1 cellular context compared by ENCODE assay signal in the genomic region with DNA sequence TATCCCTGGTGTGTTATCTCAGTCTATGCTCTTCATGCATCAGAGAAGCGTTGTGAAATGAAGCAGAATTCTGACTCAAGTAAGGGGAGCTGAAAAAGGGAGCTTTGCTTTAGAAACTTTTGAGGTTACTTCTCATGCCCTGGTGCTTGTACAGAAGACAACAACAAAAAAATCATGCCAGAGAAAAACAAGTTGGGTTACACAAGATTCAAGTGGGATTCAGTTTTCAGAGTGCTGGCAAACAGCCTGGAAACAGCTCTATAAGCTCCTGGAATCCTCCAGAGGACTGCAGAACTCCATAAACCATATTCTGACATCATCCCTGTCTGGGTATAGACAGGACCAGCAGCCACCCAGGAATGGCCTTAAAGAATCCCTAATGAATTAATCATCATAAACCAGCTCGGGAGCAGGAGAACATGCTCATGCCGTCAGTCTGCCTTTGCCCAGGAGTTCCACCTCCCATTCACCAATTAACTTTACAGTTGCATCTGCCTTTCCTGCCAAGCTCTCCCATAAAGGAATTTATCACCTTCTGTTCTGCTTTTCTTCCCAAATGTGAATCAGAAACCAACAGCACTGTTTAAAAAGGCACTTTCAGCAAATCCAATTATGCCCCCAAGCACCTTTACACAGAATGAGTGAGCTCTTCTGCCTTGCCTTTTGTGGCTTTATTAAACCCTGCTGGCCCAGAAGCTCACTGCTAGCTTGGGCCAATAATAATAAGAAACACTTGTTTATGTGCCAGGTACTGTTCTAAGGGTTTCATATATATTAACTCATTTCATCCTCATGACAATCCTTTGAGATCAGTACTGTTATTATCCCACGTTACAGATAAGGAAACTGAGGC.
TF ChIP-seq lines count a peak whose summit lies in the region.

No MANE protein-coding gene starts in this region.

TF ChIP-seq in HEK293, 187 proteins besides CTCF, POLR2A, EP300 and RAD21 (continued from another document and continues in another):
- TF ChIP-seq, protein P1, sequence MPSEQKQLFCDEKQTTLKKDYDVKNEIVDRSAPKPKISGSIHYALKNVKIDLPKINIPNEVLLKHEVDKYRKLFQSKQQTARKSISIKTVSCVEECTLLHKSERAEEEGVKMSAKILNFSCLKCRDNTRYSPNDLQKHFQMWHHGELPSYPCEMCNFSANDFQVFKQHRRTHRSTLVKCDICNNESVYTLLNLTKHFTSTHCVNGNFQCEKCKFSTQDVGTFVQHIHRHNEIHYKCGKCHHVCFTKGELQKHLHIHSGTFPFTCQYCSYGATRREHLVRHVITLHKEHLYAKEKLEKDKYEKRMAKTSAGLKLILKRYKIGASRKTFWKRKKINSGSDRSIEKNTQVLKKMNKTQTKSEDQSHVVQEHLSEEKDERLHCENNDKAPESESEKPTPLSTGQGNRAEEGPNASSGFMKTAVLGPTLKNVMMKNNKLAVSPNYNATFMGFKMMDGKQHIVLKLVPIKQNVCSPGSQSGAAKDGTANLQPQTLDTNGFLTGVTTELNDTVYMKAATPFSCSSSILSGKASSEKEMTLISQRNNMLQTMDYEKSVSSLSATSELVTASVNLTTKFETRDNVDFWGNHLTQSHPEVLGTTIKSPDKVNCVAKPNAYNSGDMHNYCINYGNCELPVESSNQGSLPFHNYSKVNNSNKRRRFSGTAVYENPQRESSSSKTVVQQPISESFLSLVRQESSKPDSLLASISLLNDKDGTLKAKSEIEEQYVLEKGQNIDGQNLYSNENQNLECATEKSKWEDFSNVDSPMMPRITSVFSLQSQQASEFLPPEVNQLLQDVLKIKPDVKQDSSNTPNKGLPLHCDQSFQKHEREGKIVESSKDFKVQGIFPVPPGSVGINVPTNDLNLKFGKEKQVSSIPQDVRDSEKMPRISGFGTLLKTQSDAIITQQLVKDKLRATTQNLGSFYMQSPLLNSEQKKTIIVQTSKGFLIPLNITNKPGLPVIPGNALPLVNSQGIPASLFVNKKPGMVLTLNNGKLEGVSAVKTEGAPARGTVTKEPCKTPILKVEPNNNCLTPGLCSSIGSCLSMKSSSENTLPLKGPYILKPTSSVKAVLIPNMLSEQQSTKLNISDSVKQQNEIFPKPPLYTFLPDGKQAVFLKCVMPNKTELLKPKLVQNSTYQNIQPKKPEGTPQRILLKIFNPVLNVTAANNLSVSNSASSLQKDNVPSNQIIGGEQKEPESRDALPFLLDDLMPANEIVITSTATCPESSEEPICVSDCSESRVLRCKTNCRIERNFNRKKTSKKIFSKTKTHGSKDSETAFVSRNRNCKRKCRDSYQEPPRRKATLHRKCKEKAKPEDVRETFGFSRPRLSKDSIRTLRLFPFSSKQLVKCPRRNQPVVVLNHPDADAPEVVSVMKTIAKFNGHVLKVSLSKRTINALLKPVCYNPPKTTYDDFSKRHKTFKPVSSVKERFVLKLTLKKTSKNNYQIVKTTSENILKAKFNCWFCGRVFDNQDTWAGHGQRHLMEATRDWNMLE (tag by site-specific recombination; conservative IDR thresholded peaks at IDR 0.05; ENCODE audit: low read depth): no peak
- TF ChIP-seq, protein P2, sequence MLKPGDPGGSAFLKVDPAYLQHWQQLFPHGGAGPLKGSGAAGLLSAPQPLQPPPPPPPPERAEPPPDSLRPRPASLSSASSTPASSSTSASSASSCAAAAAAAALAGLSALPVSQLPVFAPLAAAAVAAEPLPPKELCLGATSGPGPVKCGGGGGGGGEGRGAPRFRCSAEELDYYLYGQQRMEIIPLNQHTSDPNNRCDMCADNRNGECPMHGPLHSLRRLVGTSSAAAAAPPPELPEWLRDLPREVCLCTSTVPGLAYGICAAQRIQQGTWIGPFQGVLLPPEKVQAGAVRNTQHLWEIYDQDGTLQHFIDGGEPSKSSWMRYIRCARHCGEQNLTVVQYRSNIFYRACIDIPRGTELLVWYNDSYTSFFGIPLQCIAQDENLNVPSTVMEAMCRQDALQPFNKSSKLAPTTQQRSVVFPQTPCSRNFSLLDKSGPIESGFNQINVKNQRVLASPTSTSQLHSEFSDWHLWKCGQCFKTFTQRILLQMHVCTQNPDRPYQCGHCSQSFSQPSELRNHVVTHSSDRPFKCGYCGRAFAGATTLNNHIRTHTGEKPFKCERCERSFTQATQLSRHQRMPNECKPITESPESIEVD (tag by site-specific recombination; IDR thresholded peaks at IDR 0.05): peak; percentile 96
- TF ChIP-seq ZBTB6 (tag by site-specific recombination; IDR thresholded peaks at IDR 0.05) (peak; percentile 99), ZNF449 (tag by site-specific recombination; IDR thresholded peaks at IDR 0.05) (0 out of 2 replicates have a peak, but pooled peaks have one; percentile 15), BCL11A (tag by site-specific recombination; IDR thresholded peaks at IDR 0.05; ENCODE audit: low read depth) (peak; percentile 69), ZNF555 (tag by site-specific recombination; conservative IDR thresholded peaks at IDR 0.05) (no peak), KLF10 (tag by site-specific recombination; IDR thresholded peaks at IDR 0.05) (peak; percentile 67), ZNF341 (tag by site-specific recombination; IDR thresholded peaks at IDR 0.05; ENCODE audit: low read depth) (peak; percentile 28; the same call in 1 of the 2 replicates), ZNF24 (tag by site-specific recombination; IDR thresholded peaks at IDR 0.05) (peak; percentile 61; the same call in 1 of the 2 replicates), AEBP2 (tag by site-specific recombination; IDR thresholded peaks at IDR 0.05; ENCODE audit: borderline replicate concordance) (no peak), ZBTB44 (tag by site-specific recombination; IDR thresholded peaks at IDR 0.05) (peak; percentile 91), ZNF391 (tag by site-specific recombination; IDR thresholded peaks at IDR 0.05; ENCODE audit: borderline replicate concordance, low read depth) (peak; percentile 48; the same call in 1 of the 2 replicates), ZBTB8A (tag by site-specific recombination; IDR thresholded peaks at IDR 0.05) (peak; percentile 12; the same call in 1 of the 2 replicates), SP7 (tag by site-specific recombination; IDR thresholded peaks at IDR 0.05) (peak; percentile 69; the same call in 1 of the 2 replicates), KLF16 (tag by site-specific recombination; IDR thresholded peaks at IDR 0.05) (0 out of 2 replicates have a peak, but pooled peaks have one; percentile 21), MZF1 (tag by site-specific recombination; IDR thresholded peaks at IDR 0.05; ENCODE audit: borderline replicate concordance) (peak; percentile 97), ZNF544 (tag by site-specific recombination; IDR thresholded peaks at IDR 0.05) (no peak), ZBTB17 (tag by site-specific recombination; IDR thresholded peaks at IDR 0.05) (peak; percentile 84), KLF1 (tag by site-specific recombination; IDR thresholded peaks at IDR 0.05) (0 out of 2 replicates have a peak, but pooled peaks have one; percentile 13), ZBTB20 (tag by site-specific recombination; IDR thresholded peaks at IDR 0.05) (peak; percentile 93), REPIN1 (tag by site-specific recombination; IDR thresholded peaks at IDR 0.05; ENCODE audit: low read depth) (no peak), ZBTB21 (tag by site-specific recombination; IDR thresholded peaks at IDR 0.05) (peak; percentile 78), ZNF423 (tag by site-specific recombination; IDR thresholded peaks at IDR 0.05) (0 out of 2 replicates have a peak, but pooled peaks have one; percentile 55), WT1 (tag by site-specific recombination; IDR thresholded peaks at IDR 0.05) (peak; percentile 91), ZNF843 (tag by site-specific recombination; IDR thresholded peaks at IDR 0.05) (peak; percentile 83), ZNF629 (tag by site-specific recombination; IDR thresholded peaks at IDR 0.05) (peak; percentile 94)
- TF ChIP-seq, protein P3, sequence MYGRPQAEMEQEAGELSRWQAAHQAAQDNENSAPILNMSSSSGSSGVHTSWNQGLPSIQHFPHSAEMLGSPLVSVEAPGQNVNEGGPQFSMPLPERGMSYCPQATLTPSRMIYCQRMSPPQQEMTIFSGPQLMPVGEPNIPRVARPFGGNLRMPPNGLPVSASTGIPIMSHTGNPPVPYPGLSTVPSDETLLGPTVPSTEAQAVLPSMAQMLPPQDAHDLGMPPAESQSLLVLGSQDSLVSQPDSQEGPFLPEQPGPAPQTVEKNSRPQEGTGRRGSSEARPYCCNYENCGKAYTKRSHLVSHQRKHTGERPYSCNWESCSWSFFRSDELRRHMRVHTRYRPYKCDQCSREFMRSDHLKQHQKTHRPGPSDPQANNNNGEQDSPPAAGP (tag by site-specific recombination; IDR thresholded peaks at IDR 0.05): peak; percentile 72
- TF ChIP-seq, protein P4, sequence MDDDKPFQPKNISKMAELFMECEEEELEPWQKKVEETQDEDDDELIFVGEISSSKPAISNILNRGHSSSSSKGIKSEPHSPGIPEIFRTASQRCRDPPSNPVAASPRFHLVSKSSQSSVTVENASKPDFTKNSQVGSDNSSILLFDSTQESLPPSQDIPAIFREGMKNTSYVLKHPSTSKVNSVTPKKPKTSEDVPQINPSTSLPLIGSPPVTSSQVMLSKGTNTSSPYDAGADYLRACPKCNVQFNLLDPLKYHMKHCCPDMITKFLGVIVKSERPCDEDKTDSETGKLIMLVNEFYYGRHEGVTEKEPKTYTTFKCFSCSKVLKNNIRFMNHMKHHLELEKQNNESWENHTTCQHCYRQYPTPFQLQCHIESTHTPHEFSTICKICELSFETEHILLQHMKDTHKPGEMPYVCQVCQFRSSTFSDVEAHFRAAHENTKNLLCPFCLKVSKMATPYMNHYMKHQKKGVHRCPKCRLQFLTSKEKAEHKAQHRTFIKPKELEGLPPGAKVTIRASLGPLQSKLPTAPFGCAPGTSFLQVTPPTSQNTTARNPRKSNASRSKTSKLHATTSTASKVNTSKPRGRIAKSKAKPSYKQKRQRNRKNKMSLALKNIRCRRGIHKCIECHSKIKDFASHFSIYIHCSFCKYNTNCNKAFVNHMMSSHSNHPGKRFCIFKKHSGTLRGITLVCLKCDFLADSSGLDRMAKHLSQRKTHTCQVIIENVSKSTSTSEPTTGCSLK (tag by site-specific recombination; IDR thresholded peaks at IDR 0.05): no peak
- TF ChIP-seq, protein P5, sequence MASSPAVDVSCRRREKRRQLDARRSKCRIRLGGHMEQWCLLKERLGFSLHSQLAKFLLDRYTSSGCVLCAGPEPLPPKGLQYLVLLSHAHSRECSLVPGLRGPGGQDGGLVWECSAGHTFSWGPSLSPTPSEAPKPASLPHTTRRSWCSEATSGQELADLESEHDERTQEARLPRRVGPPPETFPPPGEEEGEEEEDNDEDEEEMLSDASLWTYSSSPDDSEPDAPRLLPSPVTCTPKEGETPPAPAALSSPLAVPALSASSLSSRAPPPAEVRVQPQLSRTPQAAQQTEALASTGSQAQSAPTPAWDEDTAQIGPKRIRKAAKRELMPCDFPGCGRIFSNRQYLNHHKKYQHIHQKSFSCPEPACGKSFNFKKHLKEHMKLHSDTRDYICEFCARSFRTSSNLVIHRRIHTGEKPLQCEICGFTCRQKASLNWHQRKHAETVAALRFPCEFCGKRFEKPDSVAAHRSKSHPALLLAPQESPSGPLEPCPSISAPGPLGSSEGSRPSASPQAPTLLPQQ (tag by site-specific recombination; IDR thresholded peaks at IDR 0.05): 0 out of 2 replicates have a peak, but pooled peaks have one; percentile 9
- TF ChIP-seq, protein P6, sequence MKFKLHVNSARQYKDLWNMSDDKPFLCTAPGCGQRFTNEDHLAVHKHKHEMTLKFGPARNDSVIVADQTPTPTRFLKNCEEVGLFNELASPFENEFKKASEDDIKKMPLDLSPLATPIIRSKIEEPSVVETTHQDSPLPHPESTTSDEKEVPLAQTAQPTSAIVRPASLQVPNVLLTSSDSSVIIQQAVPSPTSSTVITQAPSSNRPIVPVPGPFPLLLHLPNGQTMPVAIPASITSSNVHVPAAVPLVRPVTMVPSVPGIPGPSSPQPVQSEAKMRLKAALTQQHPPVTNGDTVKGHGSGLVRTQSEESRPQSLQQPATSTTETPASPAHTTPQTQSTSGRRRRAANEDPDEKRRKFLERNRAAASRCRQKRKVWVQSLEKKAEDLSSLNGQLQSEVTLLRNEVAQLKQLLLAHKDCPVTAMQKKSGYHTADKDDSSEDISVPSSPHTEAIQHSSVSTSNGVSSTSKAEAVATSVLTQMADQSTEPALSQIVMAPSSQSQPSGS (tag by site-specific recombination; IDR thresholded peaks at IDR 0.05; ENCODE audit: low read depth): peak; percentile 89
